In the genomic region with DNA sequence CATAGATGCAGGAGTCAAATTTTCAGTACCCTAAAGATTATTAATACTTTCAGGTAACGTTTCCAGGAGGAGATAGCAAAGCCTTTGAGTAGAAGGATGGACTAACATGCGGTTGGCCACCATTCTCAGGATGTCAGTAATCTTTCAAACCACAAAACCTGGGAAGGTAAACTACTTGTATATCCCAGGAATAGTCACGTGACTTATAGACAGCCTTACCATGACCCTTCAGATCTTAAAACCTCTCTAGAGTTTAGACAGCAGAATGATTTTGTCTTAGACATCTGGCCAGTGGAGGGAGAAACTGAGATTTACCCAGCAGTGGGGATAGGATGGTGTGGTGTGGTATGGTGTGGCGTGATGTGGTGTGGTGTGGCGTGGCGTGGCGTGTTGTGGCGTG, we compare ENCODE assay signal across 2 cellular contexts.
TF ChIP-seq lines count a peak whose summit lies in the region.

No MANE protein-coding gene starts in this region.

TF ChIP-seq in HepG2, 621 proteins besides CTCF, POLR2A, EP300 and RAD21:
- no peak for TF ChIP-seq SRY (CRISPR knock-in tag; IDR thresholded peaks at IDR 0.05)
- no peak for TF ChIP-seq ZNF614 (CRISPR knock-in tag; IDR thresholded peaks at IDR 0.05; ENCODE audit: borderline replicate concordance)
- TF ChIP-seq SMAD1 (CRISPR knock-in tag; IDR thresholded peaks at IDR 0.05; ENCODE audit: borderline replicate concordance, low read depth), result no peak
- TF ChIP-seq YEATS2 (CRISPR knock-in tag; IDR thresholded peaks at IDR 0.05; ENCODE audit: borderline replicate concordance), result no peak
- TF ChIP-seq JUN (CRISPR knock-in tag; IDR thresholded peaks at IDR 0.05), result no peak
- TF ChIP-seq, protein P1, sequence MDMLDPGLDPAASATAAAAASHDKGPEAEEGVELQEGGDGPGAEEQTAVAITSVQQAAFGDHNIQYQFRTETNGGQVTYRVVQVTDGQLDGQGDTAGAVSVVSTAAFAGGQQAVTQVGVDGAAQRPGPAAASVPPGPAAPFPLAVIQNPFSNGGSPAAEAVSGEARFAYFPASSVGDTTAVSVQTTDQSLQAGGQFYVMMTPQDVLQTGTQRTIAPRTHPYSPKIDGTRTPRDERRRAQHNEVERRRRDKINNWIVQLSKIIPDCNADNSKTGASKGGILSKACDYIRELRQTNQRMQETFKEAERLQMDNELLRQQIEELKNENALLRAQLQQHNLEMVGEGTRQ (IDR thresholded peaks at IDR 0.05; ENCODE audit: low read depth, low read length), result peak; percentile 23; the same call in 1 of the 2 replicates
- TF ChIP-seq, protein P1 (CRISPR knock-in tag; IDR thresholded peaks at IDR 0.05; ENCODE audit: borderline replicate concordance), result no peak
- no peak for TF ChIP-seq ZFP82 (CRISPR knock-in tag; IDR thresholded peaks at IDR 0.05; ENCODE audit: borderline replicate concordance)
- TF ChIP-seq SP5 (CRISPR knock-in tag; IDR thresholded peaks at IDR 0.05; ENCODE audit: borderline replicate concordance, low read depth), result no peak
- TF ChIP-seq NPAS2 (CRISPR knock-in tag; IDR thresholded peaks at IDR 0.05; ENCODE audit: borderline replicate concordance), result no peak
- no peak for TF ChIP-seq ZSCAN30 (CRISPR knock-in tag; IDR thresholded peaks at IDR 0.05)
- no peak for TF ChIP-seq MAFF (IDR thresholded peaks at IDR 0.05; ENCODE audit: low read depth, low read length)
- TF ChIP-seq RAD51 (IDR thresholded peaks at IDR 0.05; ENCODE audit: borderline replicate concordance), result peak; percentile 64; the same call in 1 of the 2 replicates
- no peak for TF ChIP-seq TCF7L2 (IDR thresholded peaks at IDR 0.05; ENCODE audit: low read depth, low read length)

TF ChIP-seq in K562, 482 proteins besides CTCF, POLR2A, EP300 and RAD21:
- TF ChIP-seq RAD51 (IDR thresholded peaks at IDR 0.05; ENCODE audit: borderline replicate concordance, low read depth), result peak; percentile 62; the same call in 1 of the 2 replicates
- TF ChIP-seq, protein P2, sequence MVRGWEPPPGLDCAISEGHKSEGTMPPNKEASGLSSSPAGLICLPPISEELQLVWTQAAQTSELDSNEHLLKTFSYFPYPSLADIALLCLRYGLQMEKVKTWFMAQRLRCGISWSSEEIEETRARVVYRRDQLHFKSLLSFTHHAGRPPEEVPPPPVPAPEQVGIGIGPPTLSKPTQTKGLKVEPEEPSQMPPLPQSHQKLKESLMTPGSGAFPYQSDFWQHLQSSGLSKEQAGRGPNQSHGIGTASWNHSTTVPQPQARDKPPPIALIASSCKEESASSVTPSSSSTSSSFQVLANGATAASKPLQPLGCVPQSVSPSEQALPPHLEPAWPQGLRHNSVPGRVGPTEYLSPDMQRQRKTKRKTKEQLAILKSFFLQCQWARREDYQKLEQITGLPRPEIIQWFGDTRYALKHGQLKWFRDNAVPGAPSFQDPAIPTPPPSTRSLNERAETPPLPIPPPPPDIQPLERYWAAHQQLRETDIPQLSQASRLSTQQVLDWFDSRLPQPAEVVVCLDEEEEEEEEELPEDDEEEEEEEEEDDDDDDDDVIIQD (CRISPR knock-in tag; IDR thresholded peaks at IDR 0.05), result no peak
- TF ChIP-seq, protein P3, sequence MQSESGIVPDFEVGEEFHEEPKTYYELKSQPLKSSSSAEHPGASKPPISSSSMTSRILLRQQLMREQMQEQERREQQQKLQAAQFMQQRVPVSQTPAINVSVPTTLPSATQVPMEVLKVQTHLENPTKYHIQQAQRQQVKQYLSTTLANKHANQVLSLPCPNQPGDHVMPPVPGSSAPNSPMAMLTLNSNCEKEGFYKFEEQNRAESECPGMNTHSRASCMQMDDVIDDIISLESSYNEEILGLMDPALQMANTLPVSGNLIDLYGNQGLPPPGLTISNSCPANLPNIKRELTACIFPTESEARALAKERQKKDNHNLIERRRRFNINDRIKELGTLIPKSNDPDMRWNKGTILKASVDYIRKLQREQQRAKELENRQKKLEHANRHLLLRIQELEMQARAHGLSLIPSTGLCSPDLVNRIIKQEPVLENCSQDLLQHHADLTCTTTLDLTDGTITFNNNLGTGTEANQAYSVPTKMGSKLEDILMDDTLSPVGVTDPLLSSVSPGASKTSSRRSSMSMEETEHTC (IDR thresholded peaks at IDR 0.05), result no peak
- TF ChIP-seq, protein P4, sequence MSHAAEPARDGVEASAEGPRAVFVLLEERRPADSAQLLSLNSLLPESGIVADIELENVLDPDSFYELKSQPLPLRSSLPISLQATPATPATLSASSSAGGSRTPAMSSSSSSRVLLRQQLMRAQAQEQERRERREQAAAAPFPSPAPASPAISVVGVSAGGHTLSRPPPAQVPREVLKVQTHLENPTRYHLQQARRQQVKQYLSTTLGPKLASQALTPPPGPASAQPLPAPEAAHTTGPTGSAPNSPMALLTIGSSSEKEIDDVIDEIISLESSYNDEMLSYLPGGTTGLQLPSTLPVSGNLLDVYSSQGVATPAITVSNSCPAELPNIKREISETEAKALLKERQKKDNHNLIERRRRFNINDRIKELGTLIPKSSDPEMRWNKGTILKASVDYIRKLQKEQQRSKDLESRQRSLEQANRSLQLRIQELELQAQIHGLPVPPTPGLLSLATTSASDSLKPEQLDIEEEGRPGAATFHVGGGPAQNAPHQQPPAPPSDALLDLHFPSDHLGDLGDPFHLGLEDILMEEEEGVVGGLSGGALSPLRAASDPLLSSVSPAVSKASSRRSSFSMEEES (CRISPR knock-in tag; IDR thresholded peaks at IDR 0.05), result peak; percentile 91
- TF ChIP-seq, protein P5, sequence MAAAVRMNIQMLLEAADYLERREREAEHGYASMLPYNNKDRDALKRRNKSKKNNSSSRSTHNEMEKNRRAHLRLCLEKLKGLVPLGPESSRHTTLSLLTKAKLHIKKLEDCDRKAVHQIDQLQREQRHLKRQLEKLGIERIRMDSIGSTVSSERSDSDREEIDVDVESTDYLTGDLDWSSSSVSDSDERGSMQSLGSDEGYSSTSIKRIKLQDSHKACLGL (CRISPR knock-in tag; IDR thresholded peaks at IDR 0.05; ENCODE audit: borderline replicate concordance, poor library complexity, severe bottlenecking), result no peak
- peak; percentile 13; the same call in 1 of the 2 replicates for TF ChIP-seq CBFA2T2 (conservative IDR thresholded peaks at IDR 0.05)
